Comparison of ENCODE assay signal across 15 cellular contexts in genomic region chr3:111848246-111848645, GRCh38.
"Had no signal": no experiment of that assay in that cellular context is flagged by ENCODE, and none has a peak within 500 bp of the region (broad histone marks: within the 10 kb centered on the region; RNA-seq: fewer than 3 reads in every experiment).

No MANE protein-coding gene starts in this region.

- H3K9me3 ChIP-seq: left ventricle myocardium inferior, right atrium auricular region, tibial artery, uterus had no signal

- DNase-seq: activated B cell treated with CpG ODN at 0.5 μM for 24 hours; activated CD4-positive, alpha-beta T cell treated with anti-CD3 and anti-CD28 coated beads for 48 hours; activated CD8-positive, alpha-beta T cell treated with anti-CD3 and anti-CD28 coated beads for 36 hours; activated effector memory CD4-positive, alpha-beta T cell treated with Interleukin-2 at 50 U/mL for 16 hours; activated naive CD4-positive, alpha-beta T cell treated with anti-CD3 and anti-CD28 coated beads, Interleukin-2, amount 50 U/mL, for 16 hours; activated T-cell treated with anti-CD3 and anti-CD28 coated beads, Interleukin-2, amount 50 U/mL, for 4 hours; hippocampal formation; kidney; left ventricle myocardium inferior; naive thymus-derived CD8-positive, alpha-beta T cell; stimulated activated CD4-positive, alpha-beta T cell treated with anti-CD3 and anti-CD28 coated beads, Interleukin-4, amount 100 ng/mL, for 24 hours; stimulated activated naive CD4-positive, alpha-beta T cell; tibial artery; uterus had no signal

- H3K36me3 ChIP-seq: left ventricle myocardium inferior, right atrium auricular region, tibial artery, uterus had no signal

- H3K4me1 ChIP-seq: right atrium auricular region, uterus had no signal

- H3K4me3 ChIP-seq: left ventricle myocardium inferior, right atrium auricular region, tibial artery, uterus had no signal

- ATAC-seq: activated CD8-positive, alpha-beta T cell treated with anti-CD3 and anti-CD28 coated beads for 36 hours; activated T-cell treated with anti-CD3 and anti-CD28 coated beads, Interleukin-2, amount 50 U/mL, for 4 hours; naive thymus-derived CD8-positive, alpha-beta T cell had no signal

- H3K27me3 ChIP-seq: right atrium auricular region, tibial artery, uterus had no signal

- H3K27ac ChIP-seq: left ventricle myocardium inferior, right atrium auricular region, tibial artery, uterus had no signal
